ENCODE assay signal across 8 cellular contexts in genomic region chr1:94820918-94821317, GRCh38. TPM values are rescaled to one million over a fixed set of nuclear protein-coding genes. Genes with fewer than 3 reads are reported as not detected.
DNase-seq lines count a peak whose midpoint lies in the region; ATAC-seq and TF ChIP-seq lines count a peak whose summit lies in the region.

No MANE protein-coding gene starts in this region.

- H3K4me1 Mint-ChIP-seq in neural progenitor cell: peaks cover 16% of the 10 kb centered on the region

- H3K27ac ChIP-seq in Karpas-422 (ENCODE audit: low read length) (no peak overlapping the region), neural progenitor cell (no peak overlapping the region)

- H3F3A ChIP-seq in neural progenitor cell (ENCODE audit: low read depth): peaks cover 16% of the 10 kb centered on the region

- H3K27ac Mint-ChIP-seq in neural progenitor cell: no peak overlapping the region

- H3K4me1 ChIP-seq in BE2C (no peaks in the 10 kb centered on the region; the same call in 1 of the 2 replicates), Karpas-422 (ENCODE audit: low read length) (no peaks in the 10 kb centered on the region), neural progenitor cell (no peaks in the 10 kb centered on the region)

- H3K4me3 ChIP-seq in BE2C (ENCODE audit: low read depth, low read length): peak overlapping the region; percentile 56
- no peak overlapping the region for H3K4me3 ChIP-seq in Karpas-422 (ENCODE audit: low read length)
- H3K4me3 ChIP-seq in neural progenitor cell: peak overlapping the region; percentile 64

- H3K4me2 ChIP-seq in Karpas-422 (ENCODE audit: low read depth, low read length, poor library complexity, severe bottlenecking) (no peak overlapping the region), neural progenitor cell (peak overlapping the region; percentile 98)

- peak; percentile 46 for ATAC-seq in esophagus mucosa

- H3K9ac ChIP-seq in Karpas-422 (ENCODE audit: low read length): no peak overlapping the region
- no peak overlapping the region for H3K9ac ChIP-seq in neural progenitor cell

- peaks cover 11% of the 10 kb centered on the region for H3K27me3 Mint-ChIP-seq in neural progenitor cell (ENCODE audit: insufficient read depth, low read depth)

- H2AFZ ChIP-seq in Karpas-422 (ENCODE audit: low read length): no peak overlapping the region
- no peak overlapping the region for H2AFZ ChIP-seq in neural progenitor cell (replicated peaks)

- H3K9me3 ChIP-seq in BE2C (no peaks in the 10 kb centered on the region), Karpas-422 (ENCODE audit: low read length) (no peaks in the 10 kb centered on the region), neural progenitor cell (ENCODE audit: low read depth) (no peaks in the 10 kb centered on the region)

- H3K27me3 ChIP-seq in BE2C (no peaks in the 10 kb centered on the region), Karpas-422 (ENCODE audit: low read length) (no peaks in the 10 kb centered on the region), neural progenitor cell (peaks cover 40% of the 10 kb centered on the region)

- H3K9me2 ChIP-seq in Karpas-422 (replicated peaks; ENCODE audit: insufficient read depth, low read length): no peaks in the 10 kb centered on the region

- H3K4me3 Mint-ChIP-seq in neural progenitor cell: peak overlapping the region; percentile 83

- H3K9me3 Mint-ChIP-seq in neural progenitor cell: no peaks in the 10 kb centered on the region

- no peaks in the 10 kb centered on the region for H3K79me2 ChIP-seq in Karpas-422 (ENCODE audit: low read length)
- H3K79me2 ChIP-seq in neural progenitor cell (ENCODE audit: low read depth): no peaks in the 10 kb centered on the region

- H4K20me1 ChIP-seq in Karpas-422 (ENCODE audit: insufficient read depth, low read depth, low read length): no peaks in the 10 kb centered on the region
- H4K20me1 ChIP-seq in neural progenitor cell (ENCODE audit: low read depth): no peaks in the 10 kb centered on the region

- no peaks in the 10 kb centered on the region for H3K36me3 Mint-ChIP-seq in neural progenitor cell

- no peaks in the 10 kb centered on the region for H3K36me3 ChIP-seq in BE2C
- H3K36me3 ChIP-seq in Karpas-422 (ENCODE audit: insufficient read depth, low read length): no peaks in the 10 kb centered on the region
- no peaks in the 10 kb centered on the region for H3K36me3 ChIP-seq in neural progenitor cell

- TF ChIP-seq CTCF in BE2C (IDR thresholded peaks at IDR 0.05; ENCODE audit: low read depth, low read length) (no peak), neural progenitor cell (IDR thresholded peaks at IDR 0.05) (no peak)

- DNase-seq in BE2C (no peak), Karpas-422 (peak; percentile 1), neural progenitor cell (ENCODE audit: low spot score) (no peak), NCI-H1436 treated with DMSO at 0.1 percent for 48 hours (lab: John Stamatoyannopoulos, UW) (no peak), HPDE6-E6E7 (ENCODE audit: extremely low spot score) (no peak), NCI-H2227 (lab: John Stamatoyannopoulos, UW; ENCODE audit: unreplicated experiment) (no peak), amniotic stem cell (lab: John Stamatoyannopoulos, UW) (no peak)

RNA-seq across cellular contexts. Expression of gene SLC44A3, which starts 0.8 kb away (rescaled TPM):
- polyA plus RNA-seq in BE2C (2012; ENCODE audit: insufficient read depth, insufficient read length, low read depth): not detected
- not detected in 2 replicates for total RNA-seq in Karpas-422 (2014; rRNA removed; shearing (Covaris generic); ENCODE audit: low replicate concordance)
- total RNA-seq in esophagus mucosa (10.1 TPM), neural progenitor cell (ENCODE audit: low replicate concordance) (0.25 and 1.7 TPM in 2 replicates)
